In the genomic region with DNA sequence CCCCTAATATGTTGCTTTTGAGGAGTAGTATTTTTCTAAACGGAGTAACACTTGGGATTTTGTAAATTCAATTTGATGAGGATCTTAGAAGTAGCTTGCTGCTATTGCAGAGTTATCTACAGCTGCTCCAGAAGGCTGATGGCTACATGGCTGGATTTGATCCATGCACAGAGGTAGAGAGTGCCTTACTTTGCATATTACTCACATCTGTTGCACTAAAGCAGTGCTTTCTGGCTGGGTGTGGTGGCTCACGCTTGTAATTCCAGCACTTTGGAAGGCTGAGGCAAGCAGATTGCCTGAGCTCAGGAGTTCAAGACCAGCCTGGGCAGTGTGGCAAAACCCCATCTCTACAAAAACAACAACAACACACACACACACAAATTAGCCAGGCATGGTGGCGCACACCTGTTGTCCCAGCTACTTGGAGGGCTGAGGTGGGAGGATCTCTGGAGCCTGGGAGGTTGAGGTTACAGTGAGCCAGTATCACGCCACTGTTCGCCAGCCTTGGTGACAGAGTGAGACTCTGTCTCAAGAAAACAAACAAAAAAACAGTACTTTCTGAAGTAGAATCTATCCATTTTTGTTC, we compare ENCODE assay signal across 1 cellular context.
TF ChIP-seq lines count a peak whose summit lies in the region.

No MANE protein-coding gene starts in this region.

TF ChIP-seq in GM23338, 12 proteins besides CTCF, POLR2A, EP300 and RAD21:
- TF ChIP-seq, protein P1, sequence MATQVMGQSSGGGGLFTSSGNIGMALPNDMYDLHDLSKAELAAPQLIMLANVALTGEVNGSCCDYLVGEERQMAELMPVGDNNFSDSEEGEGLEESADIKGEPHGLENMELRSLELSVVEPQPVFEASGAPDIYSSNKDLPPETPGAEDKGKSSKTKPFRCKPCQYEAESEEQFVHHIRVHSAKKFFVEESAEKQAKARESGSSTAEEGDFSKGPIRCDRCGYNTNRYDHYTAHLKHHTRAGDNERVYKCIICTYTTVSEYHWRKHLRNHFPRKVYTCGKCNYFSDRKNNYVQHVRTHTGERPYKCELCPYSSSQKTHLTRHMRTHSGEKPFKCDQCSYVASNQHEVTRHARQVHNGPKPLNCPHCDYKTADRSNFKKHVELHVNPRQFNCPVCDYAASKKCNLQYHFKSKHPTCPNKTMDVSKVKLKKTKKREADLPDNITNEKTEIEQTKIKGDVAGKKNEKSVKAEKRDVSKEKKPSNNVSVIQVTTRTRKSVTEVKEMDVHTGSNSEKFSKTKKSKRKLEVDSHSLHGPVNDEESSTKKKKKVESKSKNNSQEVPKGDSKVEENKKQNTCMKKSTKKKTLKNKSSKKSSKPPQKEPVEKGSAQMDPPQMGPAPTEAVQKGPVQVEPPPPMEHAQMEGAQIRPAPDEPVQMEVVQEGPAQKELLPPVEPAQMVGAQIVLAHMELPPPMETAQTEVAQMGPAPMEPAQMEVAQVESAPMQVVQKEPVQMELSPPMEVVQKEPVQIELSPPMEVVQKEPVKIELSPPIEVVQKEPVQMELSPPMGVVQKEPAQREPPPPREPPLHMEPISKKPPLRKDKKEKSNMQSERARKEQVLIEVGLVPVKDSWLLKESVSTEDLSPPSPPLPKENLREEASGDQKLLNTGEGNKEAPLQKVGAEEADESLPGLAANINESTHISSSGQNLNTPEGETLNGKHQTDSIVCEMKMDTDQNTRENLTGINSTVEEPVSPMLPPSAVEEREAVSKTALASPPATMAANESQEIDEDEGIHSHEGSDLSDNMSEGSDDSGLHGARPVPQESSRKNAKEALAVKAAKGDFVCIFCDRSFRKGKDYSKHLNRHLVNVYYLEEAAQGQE (IDR thresholded peaks at IDR 0.05; ENCODE audit: unreplicated experiment) = no peak
- no peak for TF ChIP-seq NANOG (IDR thresholded peaks at IDR 0.05; ENCODE audit: borderline replicate concordance)
- TF ChIP-seq POLR2AphosphoS5 (IDR thresholded peaks at IDR 0.05; ENCODE audit: low read depth) = no peak
